In genomic region chr3:107241217-107241616, GRCh38 we compare ENCODE assay signal across 8 cellular contexts.
A peak's percentile ranks its signal among the peaks of the same experiment; 100 is the strongest.
DNase-seq lines count a peak whose midpoint lies in the region; ATAC-seq and FAIRE-seq lines count a peak whose summit lies in the region.

No MANE protein-coding gene starts in this region.

- H4K20me1 ChIP-seq in BLaER1 = no peaks in the 10 kb centered on the region

- FAIRE-seq in urothelium cell line (lab: Jason Lieb, UNC) = no peak

- ATAC-seq in GM18519 (IDR thresholded peaks at IDR 0.05; ENCODE audit: low FRiP score, unreplicated experiment) (peak; percentile 40), HG03280 (IDR thresholded peaks at IDR 0.05; ENCODE audit: unreplicated experiment) (peak; percentile 47)

- H3K9me3 ChIP-seq in BLaER1 (no peaks in the 10 kb centered on the region), endocrine pancreas (ENCODE audit: control insufficient read depth, low read length) (no peaks in the 10 kb centered on the region), mononuclear cell (ENCODE audit: low read depth, low read length) (no peaks in the 10 kb centered on the region)

- H3K4me1 ChIP-seq in BLaER1 (peaks cover 7% of the 10 kb centered on the region; the same call in 1 of the 2 replicates), endocrine pancreas (ENCODE audit: control insufficient read depth, insufficient read depth, low read length) (peaks cover 6% of the 10 kb centered on the region), mononuclear cell (ENCODE audit: insufficient read depth, low read length) (peaks cover 14% of the 10 kb centered on the region)

- peak overlapping the region; percentile 89 for H3K4me2 ChIP-seq in BLaER1

- no peak overlapping the region for H3K27ac ChIP-seq in BLaER1

- H3K36me3 ChIP-seq in BLaER1 (no peaks in the 10 kb centered on the region), endocrine pancreas (ENCODE audit: control insufficient read depth, insufficient read depth, low read length) (no peaks in the 10 kb centered on the region)

- H3K27me3 ChIP-seq in BLaER1 (no peaks in the 10 kb centered on the region), endocrine pancreas (ENCODE audit: control insufficient read depth, insufficient read depth, low read length) (no peaks in the 10 kb centered on the region), mononuclear cell (ENCODE audit: insufficient read depth, low read length) (peaks cover 7% of the 10 kb centered on the region)

- H3K9ac ChIP-seq in BLaER1 (peak overlapping the region; percentile 70), endocrine pancreas (ENCODE audit: control insufficient read depth, insufficient read depth, low read length) (peak overlapping the region; percentile 86)

- H3K4me3 ChIP-seq in BLaER1 = peak overlapping the region; percentile 79
- H3K4me3 ChIP-seq in endocrine pancreas (ENCODE audit: control insufficient read depth, insufficient read depth, low read length) = peak overlapping the region; percentile 71
- H3K4me3 ChIP-seq in mononuclear cell (ENCODE audit: low read length) = peak overlapping the region; percentile 39

- DNase-seq in SK-N-DZ (ENCODE audit: low spot score) (peak; percentile 12), urothelium cell line (ENCODE audit: low spot score) (peak; percentile 68), GDM1 (lab: John Stamatoyannopoulos, UW) (no peak)
